Comparison of ENCODE assay signal across 8 cellular contexts in the genomic region with DNA sequence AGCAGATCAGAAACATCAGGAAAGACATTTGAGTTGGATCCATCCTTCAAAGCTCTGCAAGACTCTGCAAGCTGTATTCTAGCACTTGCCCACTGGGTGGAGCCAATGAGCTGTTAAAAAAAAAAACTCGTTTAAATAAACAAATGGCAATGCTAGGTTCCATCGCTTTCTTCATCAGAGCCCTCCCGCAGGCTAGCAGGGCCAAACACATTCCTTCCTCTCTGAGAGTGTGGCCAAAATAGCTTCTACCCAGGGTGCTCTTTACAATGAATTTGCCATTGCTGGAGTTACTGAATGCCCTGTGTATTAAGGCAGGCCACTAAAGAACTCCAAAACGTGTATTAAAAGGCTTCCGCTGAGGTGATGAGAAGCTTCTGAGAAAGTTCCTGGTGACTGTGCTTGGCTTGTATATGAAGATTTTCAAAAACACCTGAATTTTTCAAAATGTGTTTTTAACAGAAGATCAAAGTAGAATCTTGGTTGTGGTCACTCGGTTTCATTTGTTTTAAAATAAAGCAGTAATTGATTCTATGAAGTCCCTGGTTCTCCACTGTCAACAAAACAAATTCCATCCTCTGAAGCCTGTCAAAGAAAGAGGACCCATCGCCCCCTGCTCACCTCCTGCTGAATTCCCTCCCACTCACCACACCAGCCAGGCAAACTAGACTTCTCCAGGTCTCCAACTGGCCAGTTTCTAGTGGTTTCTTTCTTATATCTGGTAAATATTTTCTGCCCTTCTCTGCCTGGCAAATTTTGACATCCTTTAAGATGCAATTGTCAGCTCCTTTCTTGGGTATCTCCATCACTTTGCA. TPM values are rescaled to one million over a fixed set of nuclear protein-coding genes. Genes with fewer than 3 reads are reported as not detected.
DNase-seq lines count a peak whose midpoint lies in the region; ATAC-seq, FAIRE-seq and TF ChIP-seq lines count a peak whose summit lies in the region.

No MANE protein-coding gene starts in this region.

- TF ChIP-seq POLR2A in H1 (IDR thresholded peaks at IDR 0.05; ENCODE audit: control extremely low read depth in 1 of 2, low read depth in 2 of 2, low read length in 2 of 2), result no peak

- no peak overlapping the region for H3K14ac ChIP-seq in H1 (ENCODE audit: insufficient read length)
- H3K14ac ChIP-seq in mesenchymal stem cell (ENCODE audit: low read length in 2 of 2), result no peak overlapping the region

- H2BK5ac ChIP-seq in H1 (ENCODE audit: low read depth, low read length), result no peak overlapping the region
- no peak overlapping the region for H2BK5ac ChIP-seq in mesenchymal stem cell (ENCODE audit: low read depth, low read length, poor library complexity, severe bottlenecking)

- H3K79me1 ChIP-seq in H1 (ENCODE audit: low read depth, low read length), result no peaks in the 10 kb centered on the region
- H3K79me1 ChIP-seq in mesenchymal stem cell (replicated peaks; ENCODE audit: low read length, poor library complexity, severe bottlenecking), result no peaks in the 10 kb centered on the region

- H3K23ac ChIP-seq in H1 (ENCODE audit: insufficient read length) (no peak overlapping the region), mesenchymal stem cell (ENCODE audit: low read length in 2 of 2) (no peak overlapping the region)

- H2AFZ ChIP-seq in H1 (ENCODE audit: low read length) (no peak overlapping the region), mesenchymal stem cell (ENCODE audit: low read depth, low read length) (no peak overlapping the region)

- no peaks in the 10 kb centered on the region for H3K36me3 Mint-ChIP-seq in activated CD4-positive, alpha-beta memory T cell treated with anti-CD3 and anti-CD28 coated beads, Interleukin-2, amount 10 ng/mL, durations not matched to agents 7 days and 5 days (ENCODE audit: low read depth)

- FAIRE-seq in H1 (lab: Jason Lieb, UNC), result peak; percentile 99

- H3K9me3 Mint-ChIP-seq in activated CD4-positive, alpha-beta memory T cell treated with anti-CD3 and anti-CD28 coated beads, Interleukin-2, amount 10 ng/mL, durations not matched to agents 7 days and 5 days, result no peaks in the 10 kb centered on the region

- H4K8ac ChIP-seq in H1 (ENCODE audit: extremely low read depth, insufficient read depth, low read length) (no peak overlapping the region), mesenchymal stem cell (ENCODE audit: low read length) (no peak overlapping the region)

- H3K27ac Mint-ChIP-seq in activated CD4-positive, alpha-beta memory T cell treated with anti-CD3 and anti-CD28 coated beads, Interleukin-2, amount 10 ng/mL, durations not matched to agents 7 days and 5 days, result no peak overlapping the region

- no peak overlapping the region for H4K91ac ChIP-seq in H1 (replicated peaks; ENCODE audit: insufficient read length, low read length)
- no peak overlapping the region for H4K91ac ChIP-seq in mesenchymal stem cell (ENCODE audit: low read length)

- H3K36me3 ChIP-seq in H1 (ENCODE audit: control insufficient read depth in 2 of 4, insufficient read depth in 4 of 4, low read length in 3 of 4) (no peaks in the 10 kb centered on the region), mesenchymal stem cell (ENCODE audit: control insufficient read depth in 1 of 2, insufficient read depth in 2 of 2, low read depth in 1 of 2, low read length in 2 of 2) (no peaks in the 10 kb centered on the region)

- no peaks in the 10 kb centered on the region for H3K27me3 ChIP-seq in H1 (replicated peaks in 1 of 4; ENCODE audit: control insufficient read depth in 3 of 4, extremely low read depth in 1 of 4, insufficient read depth in 3 of 4, low read length in 3 of 4)
- H3K27me3 ChIP-seq in mesenchymal stem cell (ENCODE audit: control insufficient read depth in 1 of 2, insufficient read depth in 1 of 2, low read length in 2 of 2), result peaks cover 13 to 31% of the 10 kb centered on the region in 2 experiments

- H3K9me3 ChIP-seq in H1 (ENCODE audit: insufficient read depth in 2 of 2, low read depth in 1 of 2, low read length in 1 of 2), result no peaks in the 10 kb centered on the region
- H3K9me3 ChIP-seq in mesenchymal stem cell (ENCODE audit: control insufficient read depth, low read length), result no peaks in the 10 kb centered on the region

- WGBS in H1 (ENCODE audit: extremely low coverage in 1 of 2, insufficient coverage in 1 of 2, insufficient read length in 1 of 2, insufficient replicate concordance in 2 of 2, low coverage in 1 of 2, low lambda C conversion rate in 2 of 2, missing lambda C conversion rate in 1 of 2), 2 experiments, result 11% methylated on average over 7 of the region's 7 CpGs; no CpG with 5 or more reads in 1 of the 2 experiments
- 32% methylated on average over 6 of the region's 7 CpGs for WGBS in mesenchymal stem cell

- H3K4me2 ChIP-seq in H1 (ENCODE audit: insufficient read depth in 1 of 2, low read depth in 2 of 2, low read length in 2 of 2), result peak overlapping the region in 1 of 2 experiments; percentile 25; a peak in 1 of 4 replicates
- H3K4me2 ChIP-seq in mesenchymal stem cell (ENCODE audit: low read length, poor library complexity, severe bottlenecking), result no peak overlapping the region

- no peak overlapping the region for H3K18ac ChIP-seq in H1 (ENCODE audit: extremely low read depth, low read length)
- no peak overlapping the region for H3K18ac ChIP-seq in mesenchymal stem cell (ENCODE audit: low read depth in 1 of 2, low read length in 2 of 2)

- H3K4me3 ChIP-seq in H1 (ENCODE audit: extremely low read depth in 1 of 4, insufficient read depth in 2 of 4, low read depth in 3 of 4, low read length in 4 of 4) (peak overlapping the region in 1 of 4 experiments; percentile 20; a peak in 1 of 8 replicates), mesenchymal stem cell (ENCODE audit: insufficient read depth in 1 of 2, low read depth in 1 of 2, low read length in 2 of 2) (no peak overlapping the region)

- H2BK120ac ChIP-seq in H1 (replicated peaks; ENCODE audit: low read depth, low read length), result no peak overlapping the region
- H2BK120ac ChIP-seq in mesenchymal stem cell (ENCODE audit: low read depth, low read length), result no peak overlapping the region

- DNase-seq in CD1c-positive myeloid dendritic cell (ENCODE audit: extremely low spot score), result peak; percentile 86
- peak; percentile 39 for DNase-seq in NCI-H510A treated with DMSO at 0.1 percent for 48 hours (lab: John Stamatoyannopoulos, UW)
- DNase-seq in activated CD4-positive, alpha-beta memory T cell treated with anti-CD3 and anti-CD28 coated beads, Interleukin-2, amount 10 ng/mL, durations not matched to agents 7 days and 5 days, result peak; percentile 42
- peak; percentile 82 to 84 for DNase-seq in H1 (ENCODE audit: low read depth in 1 of 2, low spot score in 2 of 2)
- DNase-seq in mesenchymal stem cell, result peak; percentile 78
- peak in 5 of 6 experiments; percentile 17 to 70 (median 25) for DNase-seq in stimulated activated naive CD4-positive, alpha-beta T cell (lab: John Stamatoyannopoulos, UW)

- H2BK20ac ChIP-seq in H1 (ENCODE audit: low read length), result no peak overlapping the region

- TF ChIP-seq EP300 in H1 (IDR thresholded peaks at IDR 0.05; ENCODE audit: borderline replicate concordance in 1 of 2, low read depth in 2 of 2, low read length in 2 of 2), result no peak

- H4K20me1 ChIP-seq in H1 (replicated peaks in 1 of 2; ENCODE audit: control insufficient read depth in 1 of 2, insufficient read depth in 2 of 2, low read length in 2 of 2), result no peaks in the 10 kb centered on the region

- H3K4ac ChIP-seq in H1 (replicated peaks; ENCODE audit: insufficient read length, low read depth, low read length) (no peak overlapping the region), mesenchymal stem cell (ENCODE audit: low read depth in 1 of 2, low read length in 2 of 2) (no peak overlapping the region)

- H3K56ac ChIP-seq in H1 (replicated peaks; ENCODE audit: insufficient read length, low read depth, low read length), result no peak overlapping the region

- no peaks in the 10 kb centered on the region for H3K23me2 ChIP-seq in H1 (ENCODE audit: low read depth, low read length)

- ATAC-seq in GM19035 (IDR thresholded peaks at IDR 0.05; ENCODE audit: unreplicated experiment) (peak; percentile 75), HG03439 (IDR thresholded peaks at IDR 0.05; ENCODE audit: unreplicated experiment) (peak; percentile 84)

- H3K4me3 Mint-ChIP-seq in activated CD4-positive, alpha-beta memory T cell treated with anti-CD3 and anti-CD28 coated beads, Interleukin-2, amount 10 ng/mL, durations not matched to agents 7 days and 5 days, result no peak overlapping the region

- no peaks in the 10 kb centered on the region for H3K4me1 Mint-ChIP-seq in activated CD4-positive, alpha-beta memory T cell treated with anti-CD3 and anti-CD28 coated beads, Interleukin-2, amount 10 ng/mL, durations not matched to agents 7 days and 5 days

- H3K4me1 ChIP-seq in H1 (replicated peaks in 1 of 4; ENCODE audit: control insufficient read depth in 3 of 4, insufficient read depth in 4 of 4, low read length in 3 of 4) (peaks cover 0 to 9% (median 5%) of the 10 kb centered on the region in 4 experiments; a peak in 5 of 7 replicates), mesenchymal stem cell (ENCODE audit: control insufficient read depth, insufficient read depth, low read depth, low read length) (no peaks in the 10 kb centered on the region)

- TF ChIP-seq CTCF in H1 (IDR thresholded peaks at IDR 0.05; ENCODE audit: control extremely low read depth in 1 of 3, insufficient read depth in 1 of 3, low read depth in 1 of 3, low read length in 3 of 3), result peak in 2 of 3 experiments; percentile 71 to 77; a peak in 3 of 4 replicates

- peak; percentile 88 to 94 for TF ChIP-seq RAD21 in H1 (IDR thresholded peaks at IDR 0.05 in 1 of 2, conservative IDR thresholded peaks at IDR 0.05 in 1 of 2; ENCODE audit: low read depth in 2 of 2, low read length in 2 of 2)

- H2AK5ac ChIP-seq in H1 (ENCODE audit: low read depth, low read length) (no peak overlapping the region), mesenchymal stem cell (ENCODE audit: low read length, severe bottlenecking) (no peak overlapping the region)

- H3K27me3 Mint-ChIP-seq in activated CD4-positive, alpha-beta memory T cell treated with anti-CD3 and anti-CD28 coated beads, Interleukin-2, amount 10 ng/mL, durations not matched to agents 7 days and 5 days, result peaks cover 11% of the 10 kb centered on the region

- CTCF ChIA-PET in activated CD4-positive, alpha-beta memory T cell treated with anti-CD3 and anti-CD28 coated beads, Interleukin-2, amount 10 ng/mL, durations not matched to agents 7 days and 5 days (lab: Charles Lee), result interaction anchor here (0.6 to 2.9 kb wide), 23 partner anchors 10 to 274 kb away, joined by 3 to 67 read pairs (median 3); partner anchors contain the start of genes IFNK and MOB3B
- CTCF ChIA-PET in H1 (lab: Charles Lee; ENCODE audit: partially characterized antibody), result interaction anchor here (0.6 to 6.4 kb wide), 32 partner anchors 10 to 276 kb away, joined by 3 to 63 read pairs (median 4); partner anchors contain the start of gene MOB3B

- H3K79me2 ChIP-seq in H1 (ENCODE audit: control insufficient read depth in 1 of 2, insufficient read depth in 2 of 2, low read length in 2 of 2), result no peaks in the 10 kb centered on the region

- H3K9ac ChIP-seq in H1 (replicated peaks in 1 of 4; ENCODE audit: extremely low read depth in 1 of 4, low read depth in 3 of 4, low read length in 3 of 4) (no peak overlapping the region), mesenchymal stem cell (ENCODE audit: low read length) (no peak overlapping the region)

- H2BK15ac ChIP-seq in H1 (ENCODE audit: low read length), result no peak overlapping the region
- no peak overlapping the region for H2BK15ac ChIP-seq in mesenchymal stem cell (ENCODE audit: low read depth, poor library complexity, severe bottlenecking)

- no peak overlapping the region for H3K27ac ChIP-seq in H1 (ENCODE audit: low read depth, low read length)
- no peak overlapping the region for H3K27ac ChIP-seq in mesenchymal stem cell (ENCODE audit: low read length, poor library complexity, severe bottlenecking)

- H2BK12ac ChIP-seq in H1 (ENCODE audit: low read depth, low read length), result no peak overlapping the region
- no peak overlapping the region for H2BK12ac ChIP-seq in mesenchymal stem cell (ENCODE audit: low read length in 2 of 2)

- POLR2A ChIA-PET in activated CD4-positive, alpha-beta memory T cell treated with anti-CD3 and anti-CD28 coated beads, Interleukin-2, amount 10 ng/mL, durations not matched to agents 7 days and 5 days (lab: Charles Lee), result no interaction called here
- POLR2A ChIA-PET in H1 (lab: Charles Lee; ENCODE audit: partially characterized antibody), result interaction anchor here (0.7 to 1.3 kb wide), 5 partner anchors 165 to 204 kb away, joined by 3 to 6 read pairs (median 3); partner anchors contain the start of gene MOB3B

- H4K5ac ChIP-seq in H1 (ENCODE audit: insufficient read length, low read depth, low read length), result no peak overlapping the region

RNA-seq across cellular contexts. Expression of gene EQTN, which starts 36.5 kb away (rescaled TPM):
- not detected for total RNA-seq in activated CD4-positive, alpha-beta memory T cell treated with anti-CD3 and anti-CD28 coated beads, Interleukin-2, amount 10 ng/mL, durations not matched to agents 7 days and 5 days
- total RNA-seq in H1 (2021; fragmentation: NEBNext Ultra II Directional; extraction: Animal tissue kit (Norgen Biotek cat#: 25700)), result 0.52 TPM in 1 of 2 replicates, not detected in the other
- 0.23 TPM in 1 of 2 replicates, not detected in the other for polyA plus RNA-seq in H1 (2011; rRNA removed)
- 0.09 TPM for polyA plus RNA-seq in H1 (2011; cell fraction: cytosol; rRNA removed)
- 0.14 TPM for polyA plus RNA-seq in H1 (2011; cell fraction: nucleus; rRNA removed)
- polyA plus RNA-seq in H1 (2012, experiment 1 of 2), result 0.20 to 0.24 TPM in 2 of 4 replicates, not detected in the others
- not detected for polyA plus RNA-seq in H1 (2012, experiment 2 of 2)
- polyA plus RNA-seq in H1 (2013, experiment 1 of 2), result 0.24 TPM
- 0.17 TPM for polyA plus RNA-seq in H1 (2013, experiment 2 of 2)
- 1.9 and 2.0 TPM in 2 replicates for polyA minus RNA-seq in H1 (2011; rRNA and poly(A)+ RNA removed)
- polyA minus RNA-seq in H1 (2011; cell fraction: cytosol; rRNA and poly(A)+ RNA removed), result not detected
- 4.6 TPM for polyA minus RNA-seq in H1 (2011; cell fraction: nucleus; rRNA and poly(A)+ RNA removed)
- not detected for polyA plus RNA-seq in mesenchymal stem cell (2013, experiment 1 of 2)
- not detected for polyA plus RNA-seq in mesenchymal stem cell (2013, experiment 2 of 2)

Comparison
In these comparisons a context has a peak if more than half of its experiments do, and no peak if none do; other contexts are left out.
1. DNase-seq: peak in every context shown above with its lines; median percentile 86 in CD1c-positive myeloid dendritic cell; 83 in H1; 78 in mesenchymal stem cell; 42 in activated CD4-positive, alpha-beta memory T cell treated with anti-CD3 and anti-CD28 coated beads, Interleukin-2, amount 10 ng/mL, durations not matched to agents 7 days and 5 days; 39 in NCI-H510A treated with DMSO at 0.1 percent for 48 hours; 25 in stimulated activated naive CD4-positive, alpha-beta T cell.